1 cellular context compared by ENCODE assay signal in genomic region chr5:34005211-34005610, GRCh38.
TF ChIP-seq lines count a peak whose summit lies in the region.

No MANE protein-coding gene starts in this region.

TF ChIP-seq in IMR-90, 13 proteins besides CTCF, POLR2A, EP300 and RAD21:
- TF ChIP-seq FOS (IDR thresholded peaks at IDR 0.05; ENCODE audit: low read depth, low read length), result no peak
- no peak for TF ChIP-seq RFX5 (IDR thresholded peaks at IDR 0.05; ENCODE audit: low read depth, low read length)
- no peak for TF ChIP-seq MAFK (IDR thresholded peaks at IDR 0.05; ENCODE audit: low read depth, low read length)
- no peak for TF ChIP-seq RCOR1 (IDR thresholded peaks at IDR 0.05; ENCODE audit: insufficient replicate concordance, low read length)
- TF ChIP-seq NFE2L2 (IDR thresholded peaks at IDR 0.05; ENCODE audit: low read depth, low read length), result no peak
- TF ChIP-seq BHLHE40 (IDR thresholded peaks at IDR 0.05; ENCODE audit: low read depth, low read length), result no peak
- no peak for TF ChIP-seq MXI1 (IDR thresholded peaks at IDR 0.05; ENCODE audit: borderline replicate concordance, low read depth, low read length)
- TF ChIP-seq SMC3 (IDR thresholded peaks at IDR 0.05; ENCODE audit: low read depth, low read length), result no peak
- no peak for TF ChIP-seq CEBPB (IDR thresholded peaks at IDR 0.05; ENCODE audit: low read depth, low read length)
- TF ChIP-seq USF2 (IDR thresholded peaks at IDR 0.05; ENCODE audit: low read depth, low read length), result no peak
- no peak for TF ChIP-seq CHD1 (IDR thresholded peaks at IDR 0.05; ENCODE audit: low read depth, low read length)
- TF ChIP-seq, protein P1, sequence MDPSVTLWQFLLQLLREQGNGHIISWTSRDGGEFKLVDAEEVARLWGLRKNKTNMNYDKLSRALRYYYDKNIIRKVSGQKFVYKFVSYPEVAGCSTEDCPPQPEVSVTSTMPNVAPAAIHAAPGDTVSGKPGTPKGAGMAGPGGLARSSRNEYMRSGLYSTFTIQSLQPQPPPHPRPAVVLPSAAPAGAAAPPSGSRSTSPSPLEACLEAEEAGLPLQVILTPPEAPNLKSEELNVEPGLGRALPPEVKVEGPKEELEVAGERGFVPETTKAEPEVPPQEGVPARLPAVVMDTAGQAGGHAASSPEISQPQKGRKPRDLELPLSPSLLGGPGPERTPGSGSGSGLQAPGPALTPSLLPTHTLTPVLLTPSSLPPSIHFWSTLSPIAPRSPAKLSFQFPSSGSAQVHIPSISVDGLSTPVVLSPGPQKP (IDR thresholded peaks at IDR 0.05; ENCODE audit: borderline replicate concordance, low read depth, low read length), result no peak
- TF ChIP-seq MAZ (IDR thresholded peaks at IDR 0.05; ENCODE audit: borderline replicate concordance, low read depth, low read length), result no peak
